In the genomic region with DNA sequence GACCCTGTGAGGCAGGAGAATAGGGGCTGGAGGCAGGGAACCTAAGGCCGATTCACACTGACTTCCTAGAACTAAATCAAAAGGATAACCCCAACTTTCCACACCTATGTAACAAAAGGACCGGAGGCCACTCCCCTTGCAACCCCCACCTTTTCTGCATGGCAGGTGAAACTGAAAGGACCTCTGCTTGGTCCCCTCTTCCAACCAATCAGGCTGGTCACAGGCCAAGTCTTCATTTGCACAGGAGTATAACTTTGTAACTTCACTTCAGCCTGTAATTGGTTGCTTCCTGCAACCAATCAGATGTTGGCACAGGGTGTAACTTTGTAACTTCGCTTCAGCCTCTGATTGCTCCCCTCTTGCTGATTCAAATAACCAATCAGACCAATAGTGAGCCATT, we compare ENCODE assay signal across 14 cellular contexts.
DNase-seq lines count a peak whose midpoint lies in the region; ATAC-seq, FAIRE-seq and TF ChIP-seq lines count a peak whose summit lies in the region.
"Had no signal": no experiment of that assay in that cellular context is flagged by ENCODE, and none has a peak within 500 bp of the region (broad histone marks: within the 10 kb centered on the region; RNA-seq: fewer than 3 reads in every experiment).

No MANE protein-coding gene starts in this region.

- peak overlapping the region; percentile 78 for H3K4me3 ChIP-seq in CD4-positive, CD25-positive, alpha-beta regulatory T cell (ENCODE audit: low read depth, low read length)
- no peak overlapping the region for H3K4me3 ChIP-seq in coronary artery
- H3K4me3 ChIP-seq: vagina had no signal

- DNase-seq in CD4-positive, CD25-positive, alpha-beta regulatory T cell, result peak; percentile 43 to 88 (median 65)
- DNase-seq in GM18507 (ENCODE audit: extremely low spot score, insufficient read length, low read depth) (no peak), naive B cell (no peak), coronary artery (ENCODE audit: low spot score) (no peak), NCI-H2196 treated with DMSO at 0.1 percent for 48 hours (lab: John Stamatoyannopoulos, UW; ENCODE audit: unreplicated experiment) (no peak)
- DNase-seq in stimulated activated CD8-positive, alpha-beta memory T cell treated with anti-CD3 and anti-CD28 coated beads, Interleukin-4, amount 100 ng/mL, for 48 hours, result no peak
- DNase-seq: EL, midbrain, SK-N-SH had no signal

- no peaks in the 10 kb centered on the region for H3K27me3 Mint-ChIP-seq in CD4-positive, CD25-positive, alpha-beta regulatory T cell
- no peaks in the 10 kb centered on the region for H3K27me3 Mint-ChIP-seq in activated T-helper 17 cell treated with anti-CD3 and anti-CD28 coated beads, Interleukin-2, amount 50 U/mL, for 72 hours
- H3K27me3 Mint-ChIP-seq in naive B cell, result no peaks in the 10 kb centered on the region

- H3K36me3 ChIP-seq in CD4-positive, CD25-positive, alpha-beta regulatory T cell (ENCODE audit: control insufficient read depth, insufficient read depth, low read length), result no peaks in the 10 kb centered on the region
- H3K36me3 ChIP-seq: vagina had no signal

- H3K27ac Mint-ChIP-seq in CD4-positive, CD25-positive, alpha-beta regulatory T cell, result peak overlapping the region; percentile 98 to 99 (median 99)
- peak overlapping the region; percentile 95 for H3K27ac Mint-ChIP-seq in activated T-helper 17 cell treated with anti-CD3 and anti-CD28 coated beads, Interleukin-2, amount 50 U/mL, for 72 hours
- H3K27ac Mint-ChIP-seq in naive B cell, result peak overlapping the region in 5 of 6 donors; percentile 36 to 97 (median 91)

- peaks cover 7% of the 10 kb centered on the region for H3K36me3 Mint-ChIP-seq in CD4-positive, CD25-positive, alpha-beta regulatory T cell
- H3K36me3 Mint-ChIP-seq in activated T-helper 17 cell treated with anti-CD3 and anti-CD28 coated beads, Interleukin-2, amount 50 U/mL, for 72 hours (ENCODE audit: low read depth), result peaks cover 92% of the 10 kb centered on the region
- peaks cover 0 to 30% of the 10 kb centered on the region in 2 donors for H3K36me3 Mint-ChIP-seq in naive B cell

- H3K4me3 Mint-ChIP-seq in CD4-positive, CD25-positive, alpha-beta regulatory T cell, result peak overlapping the region; percentile 73 to 93 (median 89)
- H3K4me3 Mint-ChIP-seq in activated T-helper 17 cell treated with anti-CD3 and anti-CD28 coated beads, Interleukin-2, amount 50 U/mL, for 72 hours, result peak overlapping the region; percentile 84
- H3K4me3 Mint-ChIP-seq in naive B cell, result peak overlapping the region in 6 of 8 donors; percentile 53 to 72 (median 58)

- peak overlapping the region; percentile 91 for H3K27ac ChIP-seq in CD4-positive, CD25-positive, alpha-beta regulatory T cell (ENCODE audit: insufficient read depth, low read length, poor library complexity, severe bottlenecking)
- no peak overlapping the region for H3K27ac ChIP-seq in coronary artery
- H3K27ac ChIP-seq: vagina, VCaP had no signal

- FAIRE-seq in GM18507 (lab: Jason Lieb, UNC), result peak; percentile 21
- FAIRE-seq: GM19239 had no signal

- peaks cover 98% of the 10 kb centered on the region for H3K4me1 ChIP-seq in CD4-positive, CD25-positive, alpha-beta regulatory T cell (ENCODE audit: control insufficient read depth, insufficient read depth, low read length, poor library complexity, severe bottlenecking)

- TF ChIP-seq CTCF in coronary artery (IDR thresholded peaks at IDR 0.05), result no peak

- peaks cover 64 to 99% (median 77%) of the 10 kb centered on the region in 4 donors for H3K4me1 Mint-ChIP-seq in CD4-positive, CD25-positive, alpha-beta regulatory T cell
- H3K4me1 Mint-ChIP-seq in activated T-helper 17 cell treated with anti-CD3 and anti-CD28 coated beads, Interleukin-2, amount 50 U/mL, for 72 hours, result peaks cover 67% of the 10 kb centered on the region
- peaks cover 75 to 92% (median 89%) of the 10 kb centered on the region in 3 donors for H3K4me1 Mint-ChIP-seq in naive B cell

- H3K9me3 ChIP-seq in CD4-positive, CD25-positive, alpha-beta regulatory T cell (ENCODE audit: control insufficient read depth in 2 of 2, low read length in 2 of 2), result no peaks in the 10 kb centered on the region
- H3K9me3 ChIP-seq: SK-N-SH, vagina had no signal

- peak; percentile 3 to 11 for ATAC-seq in CD4-positive, CD25-positive, alpha-beta regulatory T cell (ENCODE audit: low read depth in 2 of 2)
- peak; percentile 2 for ATAC-seq in activated T-helper 17 cell treated with anti-CD3 and anti-CD28 coated beads, Interleukin-2, amount 50 U/mL, for 72 hours (replicated peaks)
- ATAC-seq in naive B cell (ENCODE audit: low read depth in 2 of 2) (peak; percentile 20 to 26), HG02763 (IDR thresholded peaks at IDR 0.05; ENCODE audit: unreplicated experiment) (no peak)

- H3K9me3 Mint-ChIP-seq in CD4-positive, CD25-positive, alpha-beta regulatory T cell, result no peaks in the 10 kb centered on the region
- H3K9me3 Mint-ChIP-seq in activated T-helper 17 cell treated with anti-CD3 and anti-CD28 coated beads, Interleukin-2, amount 50 U/mL, for 72 hours, result no peaks in the 10 kb centered on the region
- H3K9me3 Mint-ChIP-seq in naive B cell, result no peaks in the 10 kb centered on the region

- no peaks in the 10 kb centered on the region for H3K27me3 ChIP-seq in CD4-positive, CD25-positive, alpha-beta regulatory T cell (ENCODE audit: control insufficient read depth, insufficient read depth, low read length)
- H3K27me3 ChIP-seq: vagina had no signal

Comparison
In these comparisons a context has a peak if more than half of its experiments do, and no peak if none do; other contexts are left out.
1. DNase-seq: peak in CD4-positive, CD25-positive, alpha-beta regulatory T cell (3 of 3); none in GM18507 (single experiment), naive B cell (single experiment), coronary artery (single experiment), stimulated activated CD8-positive, alpha-beta memory T cell treated with anti-CD3 and anti-CD28 coated beads, Interleukin-4, amount 100 ng/mL, for 48 hours (single experiment) and NCI-H2196 treated with DMSO at 0.1 percent for 48 hours (single experiment).
2. Peak in every context shown above with its lines, with median percentiles within 50 percentile points of each other: H3K27ac Mint-ChIP-seq and H3K4me3 Mint-ChIP-seq.